Comparison of ENCODE assay signal across 17 cellular contexts in genomic region chr21:28100366-28100765, GRCh38.
DNase-seq lines count a peak whose midpoint lies in the region; ATAC-seq lines count a peak whose summit lies in the region.
"Had no signal": no experiment of that assay in that cellular context is flagged by ENCODE, and none has a peak within 500 bp of the region (broad histone marks: within the 10 kb centered on the region; RNA-seq: fewer than 3 reads in every experiment).

No MANE protein-coding gene starts in this region.

- no peak for ATAC-seq in stimulated activated naive CD8-positive, alpha-beta T cell treated with anti-CD3 and anti-CD28 coated beads, Interleukin-15, Interleukin-2, amounts not matched to agents 100 U/mL and 50 U/mL, for 24 hours
- ATAC-seq: HepG2 had no signal

- no peaks in the 10 kb centered on the region for H3K36me3 ChIP-seq in skeletal muscle tissue (ENCODE audit: control insufficient read depth in 3 of 3, insufficient read depth in 3 of 3, low read length in 3 of 3)

- H3K27ac ChIP-seq in skeletal muscle tissue (ENCODE audit: low read depth, low read length), result peak overlapping the region; percentile 2
- H3K27ac ChIP-seq: SK-N-MC had no signal

- DNase-seq in COLO829 (ENCODE audit: low spot score) (peak; percentile 87), NCI-H526 (lab: John Stamatoyannopoulos, UW) (peak; percentile 64 to 72), globus pallidus (ENCODE audit: low spot score) (peak; percentile 14), Ammon's horn (ENCODE audit: low spot score) (no peak), HK-2 (ENCODE audit: unreplicated experiment) (no peak)
- DNase-seq in stimulated activated naive CD8-positive, alpha-beta T cell treated with anti-CD3 and anti-CD28 coated beads, Interleukin-15, Interleukin-2, amounts not matched to agents 100 U/mL and 50 U/mL, for 24 hours, result no peak
- DNase-seq: ACHN, DMS79 treated with DMSO at 0.1 percent for 48 hours, KG1, MV-4-11, NCI-H1694 treated with DMSO at 0.1 percent for 48 hours, NCI-H345, NCI-H69, Right ventricle myocardium superior had no signal

- H3K9me3 ChIP-seq in skeletal muscle tissue (ENCODE audit: control insufficient read depth in 3 of 3, low read length in 3 of 3), result no peaks in the 10 kb centered on the region

- no peaks in the 10 kb centered on the region for H3K27me3 ChIP-seq in skeletal muscle tissue (ENCODE audit: control insufficient read depth in 3 of 3, insufficient read depth in 3 of 3, low read length in 3 of 3)

- H3K9ac ChIP-seq in skeletal muscle tissue (ENCODE audit: low read depth in 1 of 3, low read length in 3 of 3), result no peak overlapping the region

- peak overlapping the region in 1 of 3 donors; percentile 4 for H3K4me3 ChIP-seq in skeletal muscle tissue (ENCODE audit: low read length in 3 of 3)
- H3K4me3 ChIP-seq: SK-N-MC had no signal

- peaks cover 3 to 11% (median 7%) of the 10 kb centered on the region in 3 donors for H3K4me1 ChIP-seq in skeletal muscle tissue (ENCODE audit: control insufficient read depth in 3 of 3, insufficient read depth in 3 of 3, low read length in 3 of 3)

Comparison
In these comparisons a context has a peak if more than half of its experiments do, and no peak if none do; other contexts are left out.
1. DNase-seq: peak in COLO829 (single experiment), NCI-H526 (2 of 2) and globus pallidus (single experiment); none in Ammon's horn (single experiment), stimulated activated naive CD8-positive, alpha-beta T cell treated with anti-CD3 and anti-CD28 coated beads, Interleukin-15, Interleukin-2, amounts not matched to agents 100 U/mL and 50 U/mL, for 24 hours (single experiment) and HK-2 (single experiment).